Comparison of ENCODE assay signal across 23 cellular contexts in genomic region chr11:43589601-43590250, GRCh38.
"Had no signal": no experiment of that assay in that cellular context is flagged by ENCODE, and none has a peak within 500 bp of the region (broad histone marks: within the 10 kb centered on the region; RNA-seq: fewer than 3 reads in every experiment).

No MANE protein-coding gene starts in this region.

- H3K4me3 ChIP-seq: lower lobe of right lung, mucosa of descending colon, right lobe of liver, suprapubic skin, transverse colon, vagina had no signal

- DNase-seq: cortex of kidney; effector memory CD8-positive, alpha-beta T cell; hypothalamus; immature natural killer cell; islet precursor cell; left ventricle myocardium superior; lower lobe of right lung; mucosa of descending colon; naive B cell; right lobe of liver; small intestine; stimulated activated CD4-positive, alpha-beta T cell treated with anti-CD3 and anti-CD28 coated beads, Interleukin-15, amount 100 ng/mL, for 24 hours; stimulated activated CD4-positive, alpha-beta T cell treated with anti-CD3 and anti-CD28 coated beads, Interleukin-4, amount 100 ng/mL, for 1 hour; stimulated activated CD8-positive, alpha-beta memory T cell treated with anti-CD3 and anti-CD28 coated beads, Interleukin-4, amount 100 ng/mL, for 48 hours; stimulated activated naive CD4-positive, alpha-beta T cell; stimulated activated naive CD8-positive, alpha-beta T cell treated with anti-CD3 and anti-CD28 coated beads, Interleukin-15, amount 100 ng/mL, for 72 hours; transverse colon had no signal

- H3K27me3 ChIP-seq: right lobe of liver, vagina had no signal

- H3K4me1 ChIP-seq: lower lobe of right lung, parathyroid adenoma, right lobe of liver, suprapubic skin, transverse colon, vagina had no signal

- H3K79me2 ChIP-seq: parathyroid adenoma had no signal

- H3K27ac ChIP-seq: lower lobe of right lung, neutrophil, parathyroid adenoma, right lobe of liver, suprapubic skin, transverse colon, vagina had no signal

- H3K36me3 ChIP-seq: lower lobe of right lung, neutrophil, right lobe of liver, suprapubic skin, transverse colon, vagina had no signal

- H3K9me3 ChIP-seq: lower lobe of right lung, mucosa of descending colon, neutrophil, right lobe of liver, suprapubic skin, transverse colon, vagina had no signal

- FAIRE-seq: endometrium, frontal cortex, small intestine had no signal

- H3K9ac ChIP-seq: parathyroid adenoma had no signal
